In genomic region chr2:120293991-120294329, GRCh38 we compare ENCODE assay signal across 13 cellular contexts. TPM values are rescaled to one million over a fixed set of nuclear protein-coding genes. Genes with fewer than 3 reads are reported as not detected.
DNase-seq lines count a peak whose midpoint lies in the region; ATAC-seq and TF ChIP-seq lines count a peak whose summit lies in the region.
"Had no signal": no experiment of that assay in that cellular context is flagged by ENCODE, and none has a peak within 500 bp of the region (broad histone marks: within the 10 kb centered on the region; RNA-seq: fewer than 3 reads in every experiment).

No MANE protein-coding gene starts in this region.

- H2BK5ac ChIP-seq in trophoblast cell (ENCODE audit: low read depth, low read length, poor library complexity) = no peak overlapping the region

- H3K23ac ChIP-seq in trophoblast cell (ENCODE audit: low read length) = no peak overlapping the region

- H3K79me1 ChIP-seq in trophoblast cell (ENCODE audit: low read length) = peaks cover 19% of the 10 kb centered on the region

- ATAC-seq in GM19328 (IDR thresholded peaks at IDR 0.05; ENCODE audit: unreplicated experiment) (peak; percentile 92), HG02973 (IDR thresholded peaks at IDR 0.05; ENCODE audit: unreplicated experiment) (peak; percentile 84), esophagus mucosa (no peak), body of pancreas (no peak)
- ATAC-seq: SK-N-SH treated with all-trans-retinoic acid at 6 μM for 48 hours had no signal

- WGBS in trophoblast cell (ENCODE audit: extremely low coverage, insufficient coverage, insufficient read length) = no CpG with 5 or more reads among the region's 2 CpGs
- WGBS in body of pancreas, 2 donors = 83 to 89% methylated on average over 2 of the region's 2 CpGs

- H3K9me3 Mint-ChIP-seq in activated T-helper 2 cell treated with anti-CD3 and anti-CD28 coated beads, Interferon-gamma antibody, Interleukin-2, Interleukin-4, amounts not matched to agents 10 μg/mL and 5 μg/mL and 100 μg/mL, durations not matched to agents 14 hours and 24 hours and 36 hours = no peaks in the 10 kb centered on the region

- H3K4ac ChIP-seq in trophoblast cell (ENCODE audit: low read depth, low read length) = no peak overlapping the region

- H3K9me3 ChIP-seq in trophoblast cell (ENCODE audit: insufficient read depth, low read depth, low read length) (peaks cover 2% of the 10 kb centered on the region), body of pancreas (no peaks in the 10 kb centered on the region)
- H3K9me3 ChIP-seq: colonic mucosa had no signal

- H2AFZ ChIP-seq in trophoblast cell (ENCODE audit: insufficient read depth, low read length, poor library complexity) = no peak overlapping the region

- H3K4me2 ChIP-seq in trophoblast cell (ENCODE audit: low read length) = no peak overlapping the region

- no peak overlapping the region for H3K9ac ChIP-seq in trophoblast cell (ENCODE audit: low read length)

- H3K4me1 ChIP-seq in trophoblast cell (ENCODE audit: control insufficient read depth in 1 of 2, insufficient read depth in 2 of 2, low read length in 2 of 2) = peaks cover 15 to 25% of the 10 kb centered on the region in 2 experiments
- no peaks in the 10 kb centered on the region for H3K4me1 ChIP-seq in body of pancreas
- H3K4me1 ChIP-seq: colonic mucosa had no signal

- no peak overlapping the region for H4K12ac ChIP-seq in trophoblast cell (ENCODE audit: low read depth, low read length)

- H2BK12ac ChIP-seq in trophoblast cell (ENCODE audit: low read length) = no peak overlapping the region

- peaks cover 46% of the 10 kb centered on the region for H3K4me1 Mint-ChIP-seq in activated T-helper 2 cell treated with anti-CD3 and anti-CD28 coated beads, Interferon-gamma antibody, Interleukin-2, Interleukin-4, amounts not matched to agents 10 μg/mL and 5 μg/mL and 100 μg/mL, durations not matched to agents 14 hours and 24 hours and 36 hours (ENCODE audit: low read depth)

- no peak overlapping the region for H3K4me3 Mint-ChIP-seq in activated T-helper 2 cell treated with anti-CD3 and anti-CD28 coated beads, Interferon-gamma antibody, Interleukin-2, Interleukin-4, amounts not matched to agents 10 μg/mL and 5 μg/mL and 100 μg/mL, durations not matched to agents 14 hours and 24 hours and 36 hours (ENCODE audit: low read depth)

- H3K4me3 ChIP-seq in GM06990 (replicated peaks; ENCODE audit: low read depth, low read length) = peak overlapping the region; percentile 9; the same call in 1 of the 2 replicates
- H3K4me3 ChIP-seq in trophoblast cell (ENCODE audit: low read depth, low read length) = no peak overlapping the region
- H3K4me3 ChIP-seq in body of pancreas = no peak overlapping the region
- H3K4me3 ChIP-seq: colonic mucosa had no signal

- peak overlapping the region; percentile 29 for H3K27ac Mint-ChIP-seq in activated T-helper 2 cell treated with anti-CD3 and anti-CD28 coated beads, Interferon-gamma antibody, Interleukin-2, Interleukin-4, amounts not matched to agents 10 μg/mL and 5 μg/mL and 100 μg/mL, durations not matched to agents 14 hours and 24 hours and 36 hours

- no peak overlapping the region for H4K8ac ChIP-seq in trophoblast cell (ENCODE audit: low read depth, low read length)

- TF ChIP-seq POLR2A in body of pancreas (IDR thresholded peaks at IDR 0.05) = no peak

- no peak overlapping the region for H4K91ac ChIP-seq in trophoblast cell (ENCODE audit: low read depth, low read length)

- no peak overlapping the region for H2BK120ac ChIP-seq in trophoblast cell (ENCODE audit: insufficient read depth, low read length, poor library complexity)

- H3K27me3 ChIP-seq in GM06990 (replicated peaks; ENCODE audit: control insufficient read depth, insufficient read depth, low read length) = no peaks in the 10 kb centered on the region
- no peaks in the 10 kb centered on the region for H3K27me3 ChIP-seq in trophoblast cell (ENCODE audit: insufficient read depth, low read length)
- H3K27me3 ChIP-seq in body of pancreas = no peaks in the 10 kb centered on the region
- H3K27me3 ChIP-seq: colonic mucosa had no signal

- no peaks in the 10 kb centered on the region for H3K27me3 Mint-ChIP-seq in activated T-helper 2 cell treated with anti-CD3 and anti-CD28 coated beads, Interferon-gamma antibody, Interleukin-2, Interleukin-4, amounts not matched to agents 10 μg/mL and 5 μg/mL and 100 μg/mL, durations not matched to agents 14 hours and 24 hours and 36 hours (ENCODE audit: low read depth)

- DNase-seq in GM06990 (ENCODE audit: extremely low read depth, insufficient read length) = no peak
- no peak for DNase-seq in activated T-helper 2 cell treated with anti-CD3 and anti-CD28 coated beads, Interferon-gamma antibody, Interleukin-2, Interleukin-4, amounts not matched to agents 10 μg/mL and 5 μg/mL and 100 μg/mL, durations not matched to agents 14 hours and 24 hours and 36 hours (ENCODE audit: low spot score)
- no peak for DNase-seq in NCI-H226
- DNase-seq in trophoblast cell = no peak
- no peak for DNase-seq in body of pancreas
- DNase-seq: activated T-cell treated with anti-CD3 and anti-CD28 coated beads for 4 hours, C1 segment of cervical spinal cord, colonic mucosa, NCI-H1436 had no signal

- no peak overlapping the region for H3K14ac ChIP-seq in trophoblast cell (ENCODE audit: low read length)

- H3K36me3 ChIP-seq in GM06990 (ENCODE audit: control insufficient read depth, insufficient read depth, low read length) (no peaks in the 10 kb centered on the region; the same call in none of the 2 replicates), trophoblast cell (ENCODE audit: control insufficient read depth in 1 of 2, insufficient read depth in 2 of 2, low read length in 2 of 2) (peaks cover 3 to 9% of the 10 kb centered on the region in 2 experiments), body of pancreas (replicated peaks in 1 of 2; ENCODE audit: insufficient read depth in 1 of 2, low read depth in 2 of 2) (peaks cover 0 to 3% of the 10 kb centered on the region in 2 donors)

- intact Hi-C loops in activated T-helper 2 cell treated with anti-CD3 and anti-CD28 coated beads, Interferon-gamma antibody, Interleukin-2, Interleukin-4, amounts not matched to agents 10 μg/mL and 5 μg/mL and 100 μg/mL, durations not matched to agents 14 hours and 24 hours and 36 hours (cut with micrococcal nuclease) = no loop called here
- intact Hi-C loops in body of pancreas (cut with DNase I) = no loop called here

- peaks cover 77% of the 10 kb centered on the region for H3K36me3 Mint-ChIP-seq in activated T-helper 2 cell treated with anti-CD3 and anti-CD28 coated beads, Interferon-gamma antibody, Interleukin-2, Interleukin-4, amounts not matched to agents 10 μg/mL and 5 μg/mL and 100 μg/mL, durations not matched to agents 14 hours and 24 hours and 36 hours (ENCODE audit: low read depth)

- TF ChIP-seq CTCF in GM06990 (IDR thresholded peaks at IDR 0.05; ENCODE audit: insufficient read depth, low read length, poor library complexity, severe bottlenecking) = no peak
- no peak for TF ChIP-seq CTCF in body of pancreas (IDR thresholded peaks at IDR 0.05)

- no peak overlapping the region for H3K18ac ChIP-seq in trophoblast cell (ENCODE audit: low read length)

- no peaks in the 10 kb centered on the region for H3K79me2 ChIP-seq in trophoblast cell (ENCODE audit: control insufficient read depth, insufficient read depth, low read length, poor library complexity)

- H3K27ac ChIP-seq in trophoblast cell (ENCODE audit: low read depth, low read length) = no peak overlapping the region
- no peak overlapping the region for H3K27ac ChIP-seq in body of pancreas
- H3K27ac ChIP-seq: colonic mucosa had no signal

- H2AK5ac ChIP-seq in trophoblast cell (ENCODE audit: low read length) = no peak overlapping the region

RNA-seq across cellular contexts. Expression of gene RALB, which starts 41.3 kb away (rescaled TPM):
- total RNA-seq in activated T-helper 2 cell treated with anti-CD3 and anti-CD28 coated beads, Interferon-gamma antibody, Interleukin-2, Interleukin-4, amounts not matched to agents 10 μg/mL and 5 μg/mL and 100 μg/mL, durations not matched to agents 14 hours and 24 hours and 36 hours = 58.4 and 65.0 TPM in 2 replicates
- total RNA-seq in esophagus mucosa (81.2 TPM), body of pancreas (10 to 100 TPM; 17.8 to 21.3 TPM)
- 61.1 and 61.5 TPM in 2 replicates for polyA plus RNA-seq in trophoblast cell (2013)

RNA-seq across cellular contexts. Expression of gene INHBB, which starts 52.0 kb away (rescaled TPM):
- not detected in 2 replicates for total RNA-seq in activated T-helper 2 cell treated with anti-CD3 and anti-CD28 coated beads, Interferon-gamma antibody, Interleukin-2, Interleukin-4, amounts not matched to agents 10 μg/mL and 5 μg/mL and 100 μg/mL, durations not matched to agents 14 hours and 24 hours and 36 hours
- total RNA-seq in esophagus mucosa = 0.72 TPM
- 0.10 and 0.15 TPM in 2 replicates for polyA plus RNA-seq in trophoblast cell (2013)
- 1 to 10 TPM; 3.6 to 7.9 TPM for total RNA-seq in body of pancreas

Comparison
In these comparisons a context has a peak if more than half of its experiments do, and no peak if none do; other contexts are left out.
1. ATAC-seq: peak in GM19328 (single experiment) and HG02973 (single experiment); none in esophagus mucosa (single experiment) and body of pancreas (single experiment).